Comparison of ENCODE assay signal across 8 cellular contexts in the genomic region with DNA sequence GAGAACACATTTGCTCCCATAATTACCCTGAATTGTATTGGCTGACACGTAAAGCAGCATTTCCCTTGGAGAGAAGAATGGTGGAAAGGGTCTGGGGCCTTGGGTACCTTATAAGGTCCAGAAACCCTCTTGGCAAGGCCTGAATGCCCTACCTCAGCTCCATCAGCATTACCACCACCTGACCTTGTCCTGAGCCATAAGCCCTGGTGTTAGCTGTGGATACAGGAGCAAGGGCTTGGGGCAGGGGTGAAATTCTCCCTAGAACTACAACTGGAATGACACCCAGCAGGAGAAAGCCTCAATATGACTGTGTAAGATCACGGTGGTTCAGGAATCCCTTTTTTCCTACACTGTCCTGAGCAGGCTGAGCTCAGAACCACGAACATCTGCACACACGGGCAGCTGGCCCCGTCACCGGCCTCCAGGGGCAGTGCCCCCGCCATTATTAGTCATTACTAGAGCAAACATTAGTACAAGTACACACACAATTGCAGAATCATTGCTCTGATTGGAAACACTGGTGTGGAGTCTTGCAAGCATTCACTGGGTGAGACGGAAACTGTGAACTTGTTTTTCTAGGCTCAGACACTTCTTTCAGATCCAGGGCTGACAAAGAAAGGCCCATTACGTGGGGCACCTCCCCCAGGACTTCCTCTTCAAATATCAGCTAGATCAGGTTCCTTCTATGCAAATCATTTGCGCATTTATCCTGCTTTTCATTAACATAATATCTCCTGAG. TPM values are rescaled to one million over a fixed set of nuclear protein-coding genes. Genes with fewer than 3 reads are reported as not detected.
DNase-seq lines count a peak whose midpoint lies in the region; ATAC-seq and TF ChIP-seq lines count a peak whose summit lies in the region.

No MANE protein-coding gene starts in this region.

- DNase-seq in MV-4-11 (lab: John Stamatoyannopoulos, UW) = peak; percentile 21
- DNase-seq in MCF 10A (ENCODE audit: unreplicated experiment) = peak; percentile 48
- DNase-seq in stimulated activated CD4-positive, alpha-beta T cell treated with anti-CD3 and anti-CD28 coated beads, Interleukin-4, amount 100 ng/mL, for 24 hours = peak; percentile 8
- DNase-seq in NK-92 treated with Interleukin-12 subunit alpha and Interleukin-12 subunit beta, amount 100 ng/mL, for 24 hours (lab: John Stamatoyannopoulos, UW) = no peak
- DNase-seq in mesenteric fat pad (ENCODE audit: low spot score) = no peak
- no peak for DNase-seq in activated gamma-delta T cell (lab: John Stamatoyannopoulos, UW)

- TF ChIP-seq CTCF in GM12872 (IDR thresholded peaks at IDR 0.05; ENCODE audit: insufficient read depth, low read depth, low read length) (peak; percentile 28; the same call in 1 of the 3 replicates), MCF 10A (IDR thresholded peaks at IDR 0.05; ENCODE audit: unreplicated experiment) (no peak)

- CTCF ChIA-PET in MCF 10A (lab: Yijun Ruan, JAX) = interaction anchor here (0.6 to 1.5 kb wide), 6 partner anchors 9 to 349 kb away, joined by 3 to 7 read pairs (median 4); no protein-coding TSS in a partner anchor

- H3K9me3 Mint-ChIP-seq in MCF 10A (ENCODE audit: unreplicated experiment) = no peaks in the 10 kb centered on the region

- peak overlapping the region; percentile 62 for H3K27ac Mint-ChIP-seq in MCF 10A (ENCODE audit: low read depth, unreplicated experiment)

- BruUV-seq in MCF 10A (replicated peaks; lab: Mats Ljungman, UMichigan) = no TSS peak

- H3K4me3 Mint-ChIP-seq in MCF 10A (ENCODE audit: unreplicated experiment) = no peak overlapping the region

- H3K36me3 Mint-ChIP-seq in MCF 10A (ENCODE audit: insufficient read depth, unreplicated experiment) = no peaks in the 10 kb centered on the region

- POLR2A ChIA-PET in MCF 10A (lab: Yijun Ruan, JAX) = interaction anchor here (1.0 to 2.2 kb wide), 5 partner anchors 11 to 143 kb away, joined by 3 to 15 read pairs (median 5); a partner anchor contains a TSS

- ATAC-seq in GM21423 (IDR thresholded peaks at IDR 0.05; ENCODE audit: unreplicated experiment) = peak; percentile 46

- H3K27me3 Mint-ChIP-seq in MCF 10A (ENCODE audit: insufficient read depth, unreplicated experiment) = no peaks in the 10 kb centered on the region

- intact Hi-C loops in MCF 10A (cut with micrococcal nuclease) = no loop called here

- H3K4me1 Mint-ChIP-seq in MCF 10A (ENCODE audit: insufficient read depth, unreplicated experiment) = peaks cover 11% of the 10 kb centered on the region

RNA-seq across cellular contexts. Expression of a gene that starts 26.7 kb away (rescaled TPM):
- total RNA-seq in MCF 10A (2022) = 35.6 and 40.9 TPM in 2 replicates
- 55.1 TPM for total RNA-seq in mesenteric fat pad

RNA-seq across cellular contexts. Expression of a gene that starts 52.7 kb away (rescaled TPM):
- 124 and 159 TPM in 2 replicates for total RNA-seq in MCF 10A (2022)
- 115 TPM for total RNA-seq in mesenteric fat pad

Comparison
In these comparisons a context has a peak if more than half of its experiments do, and no peak if none do; other contexts are left out.
1. DNase-seq: peak in MV-4-11 (single experiment), MCF 10A (single experiment) and stimulated activated CD4-positive, alpha-beta T cell treated with anti-CD3 and anti-CD28 coated beads, Interleukin-4, amount 100 ng/mL, for 24 hours (single experiment); none in NK-92 treated with Interleukin-12 subunit alpha and Interleukin-12 subunit beta, amount 100 ng/mL, for 24 hours (single experiment), mesenteric fat pad (single experiment) and activated gamma-delta T cell (single experiment).